1 cellular context compared by ENCODE assay signal in genomic region chr2:29114841-29115609, GRCh38.
TF ChIP-seq lines count a peak whose summit lies in the region.

Gene CLIP4, plus strand, starts transcription at chr2:29115415. Its CDS starts 5,974 bp downstream, at chr2:29121389.

TF ChIP-seq in endothelial cell of umbilical vein, 7 proteins besides CTCF, POLR2A, EP300 and RAD21 (continued from another document):
- TF ChIP-seq, protein P1, sequence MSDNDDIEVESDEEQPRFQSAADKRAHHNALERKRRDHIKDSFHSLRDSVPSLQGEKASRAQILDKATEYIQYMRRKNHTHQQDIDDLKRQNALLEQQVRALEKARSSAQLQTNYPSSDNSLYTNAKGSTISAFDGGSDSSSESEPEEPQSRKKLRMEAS (IDR thresholded peaks at IDR 0.05; ENCODE audit: insufficient read depth, insufficient read length), result no peak
- TF ChIP-seq JUN (IDR thresholded peaks at IDR 0.05; ENCODE audit: borderline replicate concordance, insufficient read depth, insufficient read length, low read depth) (no peak), FOS (IDR thresholded peaks at IDR 0.05; ENCODE audit: borderline replicate concordance, insufficient read depth, low read length) (no peak), MYC (IDR thresholded peaks at IDR 0.05; ENCODE audit: low read depth, low read length) (no peak)
